Comparison of ENCODE assay signal across 8 cellular contexts in the genomic region with DNA sequence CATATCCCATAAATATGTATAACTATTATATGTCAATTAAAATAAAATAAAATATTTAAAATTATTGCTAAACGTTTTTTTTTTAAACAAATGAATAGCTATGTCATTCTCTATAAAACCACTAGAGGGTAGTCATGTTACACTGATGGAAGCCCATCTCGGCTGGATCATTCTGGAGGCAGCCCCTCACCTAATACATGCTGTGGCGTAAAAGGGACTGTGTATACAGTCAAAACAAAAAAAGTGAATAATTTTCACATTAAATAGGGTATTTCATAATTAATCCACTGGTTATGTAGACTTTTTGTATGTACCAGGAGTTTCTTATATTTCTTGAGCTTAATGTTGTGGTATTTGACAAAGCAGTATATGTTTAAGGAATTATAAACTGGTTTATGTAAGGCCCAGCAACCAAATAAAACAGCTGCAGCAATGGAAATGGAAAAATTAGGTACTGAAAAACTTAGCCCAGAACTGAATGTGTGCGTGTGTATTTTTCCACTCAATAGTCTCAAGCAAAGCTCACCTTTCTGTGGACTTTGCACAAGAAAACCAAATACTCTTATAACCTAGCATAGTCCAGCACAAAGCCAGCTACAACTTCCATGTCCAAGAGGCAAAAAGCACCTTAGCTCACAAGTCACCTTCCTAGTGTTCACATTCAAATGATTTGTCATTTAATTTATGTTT.
A peak's percentile ranks its signal among the peaks of the same experiment; 100 is the strongest.
DNase-seq lines count a peak whose midpoint lies in the region; ATAC-seq, FAIRE-seq and TF ChIP-seq lines count a peak whose summit lies in the region.

No MANE protein-coding gene starts in this region.

- in situ Hi-C loops in KBM-7 (cut with MboI; ENCODE audit: low pct_unique_long_range_greater_than_20kb, low sequenced_read_pairs) (no loop called here), gastrocnemius medialis (cut with MboI; ENCODE audit: low sequenced_read_pairs in 4 of 4) (no loop called here)

- FAIRE-seq in GM18507 (lab: Jason Lieb, UNC), result peak; percentile 18

- TF ChIP-seq CTCF in BE2C (IDR thresholded peaks at IDR 0.05; ENCODE audit: low read depth, low read length), result peak; percentile 73
- TF ChIP-seq CTCF in foreskin fibroblast (IDR thresholded peaks at IDR 0.05; ENCODE audit: low read depth, low read length), result peak; percentile 55
- peak in 4 of 5 experiments; percentile 16 to 75 (median 59) for TF ChIP-seq CTCF in gastrocnemius medialis (IDR thresholded peaks at IDR 0.05 in 4 of 5, conservative IDR thresholded peaks at IDR 0.05 in 1 of 5)

- H3K9me3 ChIP-seq in BE2C (no peaks in the 10 kb centered on the region), gastrocnemius medialis (no peaks in the 10 kb centered on the region)

- DNase-seq in BE2C, result peak; percentile 33
- peak; percentile 5 for DNase-seq in GM18507 (ENCODE audit: extremely low spot score, insufficient read length, low read depth)
- peak; percentile 39 for DNase-seq in KBM-7
- DNase-seq in foreskin fibroblast, result peak in 1 of 2 donors; percentile 17
- no peak for DNase-seq in gastrocnemius medialis
- no peak for DNase-seq in NCI-H128 (lab: John Stamatoyannopoulos, UW; ENCODE audit: unreplicated experiment)
- no peak for DNase-seq in epidermal melanocyte (ENCODE audit: insufficient read length, low spot score)

- no peak for TF ChIP-seq POLR2A in gastrocnemius medialis (IDR thresholded peaks at IDR 0.05)

- H3K27me3 ChIP-seq in BE2C (peaks cover 32% of the 10 kb centered on the region), gastrocnemius medialis (no peaks in the 10 kb centered on the region)

- intact Hi-C loops in gastrocnemius medialis (cut with DNase I; ENCODE audit: low total_unique reads), result loop anchor here (1.0 to 5.0 kb wide), 2 partner anchors 148 to 791 kb away; no protein-coding TSS in a partner anchor

- ATAC-seq in SK-N-SH treated with all-trans-retinoic acid at 6 μM for 48 hours (peak; percentile 63; the same call in 2 of the 3 replicates), gastrocnemius medialis (no peak)

- H3K36me3 ChIP-seq in BE2C (no peaks in the 10 kb centered on the region), gastrocnemius medialis (no peaks in the 10 kb centered on the region)

- H3K4me3 ChIP-seq in BE2C (ENCODE audit: low read depth, low read length), result no peak overlapping the region
- H3K4me3 ChIP-seq in foreskin fibroblast (ENCODE audit: low read depth in 1 of 2, low read length in 2 of 2), result no peak overlapping the region
- no peak overlapping the region for H3K4me3 ChIP-seq in gastrocnemius medialis

- no peaks in the 10 kb centered on the region for H3K4me1 ChIP-seq in BE2C
- no peaks in the 10 kb centered on the region for H3K4me1 ChIP-seq in gastrocnemius medialis

- no peak overlapping the region for H3K27ac ChIP-seq in gastrocnemius medialis

TF ChIP-seq in SK-N-SH treated with all-trans-retinoic acid at 6 μM for 48 hours, 23 proteins besides CTCF, POLR2A, EP300 and RAD21:
- TF ChIP-seq ZFP30 (CRISPR knock-in tag; IDR thresholded peaks at IDR 0.05) (no peak), TCF4 (CRISPR knock-in tag; IDR thresholded peaks at IDR 0.05; ENCODE audit: borderline replicate concordance) (no peak), OSR1 (CRISPR knock-in tag; IDR thresholded peaks at IDR 0.05) (no peak), ISL1 (CRISPR knock-in tag; IDR thresholded peaks at IDR 0.05) (no peak), BACH2 (CRISPR knock-in tag; IDR thresholded peaks at IDR 0.05; ENCODE audit: borderline replicate concordance) (no peak)
- TF ChIP-seq, protein P1, sequence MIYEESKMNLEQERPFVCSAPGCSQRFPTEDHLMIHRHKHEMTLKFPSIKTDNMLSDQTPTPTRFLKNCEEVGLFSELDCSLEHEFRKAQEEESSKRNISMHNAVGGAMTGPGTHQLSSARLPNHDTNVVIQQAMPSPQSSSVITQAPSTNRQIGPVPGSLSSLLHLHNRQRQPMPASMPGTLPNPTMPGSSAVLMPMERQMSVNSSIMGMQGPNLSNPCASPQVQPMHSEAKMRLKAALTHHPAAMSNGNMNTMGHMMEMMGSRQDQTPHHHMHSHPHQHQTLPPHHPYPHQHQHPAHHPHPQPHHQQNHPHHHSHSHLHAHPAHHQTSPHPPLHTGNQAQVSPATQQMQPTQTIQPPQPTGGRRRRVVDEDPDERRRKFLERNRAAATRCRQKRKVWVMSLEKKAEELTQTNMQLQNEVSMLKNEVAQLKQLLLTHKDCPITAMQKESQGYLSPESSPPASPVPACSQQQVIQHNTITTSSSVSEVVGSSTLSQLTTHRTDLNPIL (CRISPR knock-in tag; IDR thresholded peaks at IDR 0.05; ENCODE audit: low read depth), result no peak

Comparison
In these comparisons a context has a peak if more than half of its experiments do, and no peak if none do; other contexts are left out.
1. DNase-seq: peak in BE2C (single experiment), GM18507 (single experiment) and KBM-7 (single experiment); none in gastrocnemius medialis (0 of 2), NCI-H128 (single experiment) and epidermal melanocyte (single experiment).
2. Peak in every context shown above with its lines, with median percentiles within 50 percentile points of each other: CTCF ChIP-seq.